ENCODE assay signal across 8 cellular contexts in the genomic region with DNA sequence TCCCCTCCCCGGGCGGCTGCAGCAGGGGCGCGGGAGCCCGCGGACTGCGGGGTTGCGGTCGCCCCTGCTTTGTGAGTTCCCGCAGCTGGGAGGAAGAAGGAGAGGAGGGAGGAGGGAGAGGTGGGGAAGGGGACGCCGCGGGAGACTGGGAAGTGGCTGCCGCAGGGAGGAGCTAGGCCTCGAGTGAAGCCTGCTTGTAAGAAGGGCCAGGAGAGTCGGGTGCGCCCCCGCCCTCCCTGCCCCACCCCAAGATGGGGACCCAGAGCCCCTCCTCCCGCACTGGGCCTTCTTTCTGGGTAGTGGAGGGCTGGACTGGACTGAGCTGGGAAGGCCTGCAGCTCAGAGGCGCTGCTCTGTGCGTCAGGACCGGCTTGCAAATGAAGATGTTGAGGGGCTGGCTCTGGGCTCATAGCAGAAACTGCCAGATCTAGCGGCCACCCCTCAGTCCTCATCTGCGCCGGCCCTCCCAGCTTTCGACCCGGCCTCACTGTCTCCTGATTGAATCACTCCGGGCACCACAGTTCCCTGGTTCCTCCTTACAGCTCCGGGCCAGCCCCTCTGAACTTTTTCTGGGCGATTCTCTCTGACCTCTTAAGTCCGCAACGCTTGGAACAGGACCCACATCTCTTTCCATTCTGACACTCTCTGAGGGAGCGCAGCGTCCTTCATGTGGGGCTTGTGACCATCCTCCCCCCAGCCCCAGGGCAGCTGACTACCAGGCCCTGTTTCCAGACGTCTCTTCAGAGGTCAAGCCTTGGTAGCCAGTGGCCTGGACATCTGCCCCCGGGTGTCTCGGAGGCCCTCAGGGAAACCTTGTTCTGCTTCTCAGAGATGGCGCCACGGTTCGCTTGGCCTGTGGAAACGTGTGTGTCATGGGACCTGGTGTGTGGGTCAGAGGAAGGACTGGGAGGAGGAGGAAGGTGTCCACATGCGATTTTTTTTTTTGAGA. TPM values are rescaled to one million over a fixed set of nuclear protein-coding genes. Genes with fewer than 3 reads are reported as not detected.
DNase-seq lines count a peak whose midpoint lies in the region; ATAC-seq and TF ChIP-seq lines count a peak whose summit lies in the region.

No MANE protein-coding gene starts in this region.

- peaks cover 21% of the 10 kb centered on the region for H3K4me1 Mint-ChIP-seq in GM23338
- peaks cover 20% of the 10 kb centered on the region for H3K4me1 Mint-ChIP-seq in dendritic cell treated with granulocyte-macrophage colony-stimulating factor and Interleukin-4, amounts not matched to agents 40 ng/mL and 50 ng/mL, for 4 days (ENCODE audit: low read depth)

- peak overlapping the region; percentile 92 for H3K4me3 ChIP-seq in GM23338
- H3K4me3 ChIP-seq in smooth muscle cell = peak overlapping the region; percentile 65

- peaks cover 7% of the 10 kb centered on the region; the same call in 1 of the 2 replicates for H3K9me2 ChIP-seq in GM23338 (ENCODE audit: insufficient read depth)

- no peaks in the 10 kb centered on the region; the same call in 2 of the 3 replicates for H3K9me3 Mint-ChIP-seq in GM23338
- no peaks in the 10 kb centered on the region for H3K9me3 Mint-ChIP-seq in dendritic cell treated with granulocyte-macrophage colony-stimulating factor and Interleukin-4, amounts not matched to agents 40 ng/mL and 50 ng/mL, for 4 days

- H3K4me2 ChIP-seq in GM23338 (peak overlapping the region; percentile 90), smooth muscle cell (peak overlapping the region; percentile 92)

- H3K36me3 ChIP-seq in GM23338 (ENCODE audit: insufficient read depth) (no peaks in the 10 kb centered on the region), smooth muscle cell (ENCODE audit: low read depth) (no peaks in the 10 kb centered on the region)

- peak overlapping the region; percentile 85 for H3K4me3 Mint-ChIP-seq in GM23338
- peak overlapping the region; percentile 45 for H3K4me3 Mint-ChIP-seq in dendritic cell treated with granulocyte-macrophage colony-stimulating factor and Interleukin-4, amounts not matched to agents 40 ng/mL and 50 ng/mL, for 4 days

- H3K27ac Mint-ChIP-seq in GM23338 = peak overlapping the region; percentile 80
- peak overlapping the region; percentile 65 for H3K27ac Mint-ChIP-seq in dendritic cell treated with granulocyte-macrophage colony-stimulating factor and Interleukin-4, amounts not matched to agents 40 ng/mL and 50 ng/mL, for 4 days

- peak overlapping the region; percentile 80 for H3K9ac ChIP-seq in smooth muscle cell (ENCODE audit: low read depth)

- H3F3A ChIP-seq in GM23338 (replicated peaks; ENCODE audit: low read depth) (peaks cover 7% of the 10 kb centered on the region; the same call in 1 of the 2 replicates), smooth muscle cell (ENCODE audit: low read depth) (peaks cover 10% of the 10 kb centered on the region)

- DNase-seq in C1 segment of cervical spinal cord (lab: John Stamatoyannopoulos, UW) = peak in 13 of 14 donors; percentile 37 to 80 (median 67)
- DNase-seq in GM23338 (ENCODE audit: low spot score) = peak; percentile 82
- peak; percentile 45 for DNase-seq in RKO (ENCODE audit: low spot score)
- peak; percentile 41 for DNase-seq in kidney glomerular epithelial cell (lab: John Stamatoyannopoulos, UW)
- DNase-seq in smooth muscle cell (lab: John Stamatoyannopoulos, UW; ENCODE audit: unreplicated experiment) = peak; percentile 41

- 32% methylated on average over 34 of the region's 42 CpGs for WGBS in smooth muscle cell (ENCODE audit: low lambda C conversion rate)

- no peaks in the 10 kb centered on the region for H3K27me3 ChIP-seq in GM23338 (ENCODE audit: insufficient read depth)
- no peaks in the 10 kb centered on the region for H3K27me3 ChIP-seq in smooth muscle cell (ENCODE audit: low read depth)

- ATAC-seq in GM23338 (peak; percentile 73), GM18861 (IDR thresholded peaks at IDR 0.05; ENCODE audit: unreplicated experiment) (no peak), GM21526 (IDR thresholded peaks at IDR 0.05; ENCODE audit: low FRiP score, unreplicated experiment) (no peak)

- H3K4me1 ChIP-seq in GM23338 (ENCODE audit: insufficient read depth) (peaks cover 16% of the 10 kb centered on the region), smooth muscle cell (ENCODE audit: low read depth) (peaks cover 14% of the 10 kb centered on the region)

- H3K36me3 Mint-ChIP-seq in GM23338 (ENCODE audit: low read depth) = no peaks in the 10 kb centered on the region; the same call in 2 of the 3 replicates
- no peaks in the 10 kb centered on the region for H3K36me3 Mint-ChIP-seq in dendritic cell treated with granulocyte-macrophage colony-stimulating factor and Interleukin-4, amounts not matched to agents 40 ng/mL and 50 ng/mL, for 4 days (ENCODE audit: low read depth)

- H3K79me2 ChIP-seq in GM23338 (replicated peaks; ENCODE audit: insufficient read depth) (no peaks in the 10 kb centered on the region), smooth muscle cell (ENCODE audit: low read depth) (no peaks in the 10 kb centered on the region)

- intact Hi-C loops in dendritic cell treated with granulocyte-macrophage colony-stimulating factor and Interleukin-4, amounts not matched to agents 40 ng/mL and 50 ng/mL, for 4 days (cut with micrococcal nuclease) = no loop called here

- H2AFZ ChIP-seq in GM23338 (peak overlapping the region; percentile 91), smooth muscle cell (ENCODE audit: low read depth) (no peak overlapping the region)

- H3K27ac ChIP-seq in GM23338 (ENCODE audit: low read depth) (peak overlapping the region; percentile 83), smooth muscle cell (ENCODE audit: low read depth) (peak overlapping the region; percentile 80)

- H4K20me1 ChIP-seq in GM23338 (replicated peaks; ENCODE audit: insufficient read depth) (no peaks in the 10 kb centered on the region), smooth muscle cell (ENCODE audit: low read depth) (no peaks in the 10 kb centered on the region)

- no peak for TF ChIP-seq CTCF in GM23338 (conservative IDR thresholded peaks at IDR 0.05; ENCODE audit: low read depth in 2 of 2)
- TF ChIP-seq CTCF in smooth muscle cell (IDR thresholded peaks at IDR 0.05; ENCODE audit: borderline replicate concordance, insufficient read depth, poor library complexity, severe bottlenecking) = no peak

- peaks cover 26% of the 10 kb centered on the region for H3K27me3 Mint-ChIP-seq in GM23338 (ENCODE audit: insufficient read depth, low read depth, poor library complexity)
- H3K27me3 Mint-ChIP-seq in dendritic cell treated with granulocyte-macrophage colony-stimulating factor and Interleukin-4, amounts not matched to agents 40 ng/mL and 50 ng/mL, for 4 days = peaks cover 36% of the 10 kb centered on the region

- H3K9me3 ChIP-seq in smooth muscle cell (replicated peaks; ENCODE audit: low read depth) = no peaks in the 10 kb centered on the region

TF ChIP-seq in GM23338, 12 proteins besides CTCF, POLR2A, EP300 and RAD21:
- TF ChIP-seq EZH2phosphoT487 (IDR thresholded peaks at IDR 0.05; ENCODE audit: unreplicated experiment) = no peak
- peak; percentile 14; the same call in 1 of the 2 replicates for TF ChIP-seq POLR2AphosphoS5 (IDR thresholded peaks at IDR 0.05; ENCODE audit: low read depth)
- TF ChIP-seq, protein P1, sequence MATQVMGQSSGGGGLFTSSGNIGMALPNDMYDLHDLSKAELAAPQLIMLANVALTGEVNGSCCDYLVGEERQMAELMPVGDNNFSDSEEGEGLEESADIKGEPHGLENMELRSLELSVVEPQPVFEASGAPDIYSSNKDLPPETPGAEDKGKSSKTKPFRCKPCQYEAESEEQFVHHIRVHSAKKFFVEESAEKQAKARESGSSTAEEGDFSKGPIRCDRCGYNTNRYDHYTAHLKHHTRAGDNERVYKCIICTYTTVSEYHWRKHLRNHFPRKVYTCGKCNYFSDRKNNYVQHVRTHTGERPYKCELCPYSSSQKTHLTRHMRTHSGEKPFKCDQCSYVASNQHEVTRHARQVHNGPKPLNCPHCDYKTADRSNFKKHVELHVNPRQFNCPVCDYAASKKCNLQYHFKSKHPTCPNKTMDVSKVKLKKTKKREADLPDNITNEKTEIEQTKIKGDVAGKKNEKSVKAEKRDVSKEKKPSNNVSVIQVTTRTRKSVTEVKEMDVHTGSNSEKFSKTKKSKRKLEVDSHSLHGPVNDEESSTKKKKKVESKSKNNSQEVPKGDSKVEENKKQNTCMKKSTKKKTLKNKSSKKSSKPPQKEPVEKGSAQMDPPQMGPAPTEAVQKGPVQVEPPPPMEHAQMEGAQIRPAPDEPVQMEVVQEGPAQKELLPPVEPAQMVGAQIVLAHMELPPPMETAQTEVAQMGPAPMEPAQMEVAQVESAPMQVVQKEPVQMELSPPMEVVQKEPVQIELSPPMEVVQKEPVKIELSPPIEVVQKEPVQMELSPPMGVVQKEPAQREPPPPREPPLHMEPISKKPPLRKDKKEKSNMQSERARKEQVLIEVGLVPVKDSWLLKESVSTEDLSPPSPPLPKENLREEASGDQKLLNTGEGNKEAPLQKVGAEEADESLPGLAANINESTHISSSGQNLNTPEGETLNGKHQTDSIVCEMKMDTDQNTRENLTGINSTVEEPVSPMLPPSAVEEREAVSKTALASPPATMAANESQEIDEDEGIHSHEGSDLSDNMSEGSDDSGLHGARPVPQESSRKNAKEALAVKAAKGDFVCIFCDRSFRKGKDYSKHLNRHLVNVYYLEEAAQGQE (IDR thresholded peaks at IDR 0.05; ENCODE audit: unreplicated experiment) = no peak

RNA-seq across cellular contexts. Expression of gene SERPINH1, which starts 21.9 kb away (rescaled TPM):
- 1,217 and 1,375 TPM in 2 replicates for total RNA-seq in GM23338 (2014; rRNA removed; shearing (Covaris generic))
- polyA plus RNA-seq in GM23338 (2016; fragmentation: Nextera tagmentation; extraction: Ambion mirVana) = 238 and 269 TPM in 2 replicates
- 2,653 and 2,895 TPM in 2 replicates for total RNA-seq in smooth muscle cell
- polyA plus RNA-seq in smooth muscle cell = 1,110 and 1,493 TPM in 2 replicates

RNA-seq across cellular contexts. Expression of gene GDPD5, which starts 58.2 kb away (rescaled TPM):
- total RNA-seq in GM23338 (2014; rRNA removed; shearing (Covaris generic)) = 3.3 and 4.9 TPM in 2 replicates
- polyA plus RNA-seq in GM23338 (2016; fragmentation: Nextera tagmentation; extraction: Ambion mirVana) (1.6 and 1.7 TPM in 2 replicates), smooth muscle cell (5.8 and 7.1 TPM in 2 replicates)
- 2.3 and 3.2 TPM in 2 replicates for total RNA-seq in smooth muscle cell
